Comparison of ENCODE assay signal across 16 cellular contexts in genomic region chr14:19771491-19771890, GRCh38. TPM values are rescaled to one million over a fixed set of nuclear protein-coding genes. Genes with fewer than 3 reads are reported as not detected.
"Had no signal": no experiment of that assay in that cellular context is flagged by ENCODE, and none has a peak within 500 bp of the region (broad histone marks: within the 10 kb centered on the region; RNA-seq: fewer than 3 reads in every experiment).

No MANE protein-coding gene starts in this region.

RNA-seq across cellular contexts. Expression of gene OR4M1, which starts 1.8 kb away (rescaled TPM):
- total RNA-seq: activated CD4-positive, alpha-beta memory T cell treated with anti-CD3 and anti-CD28 coated beads, Interleukin-2, amount 10 ng/mL, durations not matched to agents 7 days and 5 days; activated CD4-positive, alpha-beta T cell treated with anti-CD3 and anti-CD28 coated beads for 36 hours; activated CD4-positive, alpha-beta T cell treated with anti-CD3 and anti-CD28 coated beads, Interleukin-2, amount 10 ng/mL, durations not matched to agents 7 days and 5 days; activated CD8-positive, alpha-beta memory T cell treated with anti-CD3 and anti-CD28 coated beads, Interleukin-2, amount 10 ng/mL, durations not matched to agents 7 days and 5 days; activated CD8-positive, alpha-beta T cell treated with anti-CD3 and anti-CD28 coated beads, Interleukin-2, amount 10 ng/mL, durations not matched to agents 7 days and 5 days; activated naive CD8-positive, alpha-beta T cell treated with anti-CD3 and anti-CD28 coated beads, Interleukin-2, amount 10 ng/mL, durations not matched to agents 7 days and 5 days; activated T-helper 2 cell treated with anti-CD3 and anti-CD28 coated beads, Interferon-gamma antibody, Interleukin-2, Interleukin-4, amounts not matched to agents 10 μg/mL and 5 μg/mL and 100 μg/mL, durations not matched to agents 14 hours and 24 hours and 36 hours; astrocyte; body of pancreas; breast epithelium; cardiac muscle cell; chondrocyte; T-helper 1 cell treated with Interleukin-12 subunit alpha and Interleukin-12 subunit beta and Interleukin-4 antibody, amounts not matched to agents 30 ng/mL and 1 ng/mL, for 36 hours; T-helper 17 cell; T-helper 2 cell treated with Interferon-gamma antibody and Interleukin-4, amounts not matched to agents 100 ng/mL and 5 ng/mL, for 36 hours; WTC11 had no signal

RNA-seq across cellular contexts. Expression of gene OR4Q3, which starts 28.1 kb away (rescaled TPM):
- total RNA-seq: activated CD4-positive, alpha-beta memory T cell treated with anti-CD3 and anti-CD28 coated beads, Interleukin-2, amount 10 ng/mL, durations not matched to agents 7 days and 5 days; activated CD4-positive, alpha-beta T cell treated with anti-CD3 and anti-CD28 coated beads for 36 hours; activated CD4-positive, alpha-beta T cell treated with anti-CD3 and anti-CD28 coated beads, Interleukin-2, amount 10 ng/mL, durations not matched to agents 7 days and 5 days; activated CD8-positive, alpha-beta memory T cell treated with anti-CD3 and anti-CD28 coated beads, Interleukin-2, amount 10 ng/mL, durations not matched to agents 7 days and 5 days; activated CD8-positive, alpha-beta T cell treated with anti-CD3 and anti-CD28 coated beads, Interleukin-2, amount 10 ng/mL, durations not matched to agents 7 days and 5 days; activated naive CD8-positive, alpha-beta T cell treated with anti-CD3 and anti-CD28 coated beads, Interleukin-2, amount 10 ng/mL, durations not matched to agents 7 days and 5 days; activated T-helper 2 cell treated with anti-CD3 and anti-CD28 coated beads, Interferon-gamma antibody, Interleukin-2, Interleukin-4, amounts not matched to agents 10 μg/mL and 5 μg/mL and 100 μg/mL, durations not matched to agents 14 hours and 24 hours and 36 hours; astrocyte; body of pancreas; breast epithelium; cardiac muscle cell; chondrocyte; T-helper 1 cell treated with Interleukin-12 subunit alpha and Interleukin-12 subunit beta and Interleukin-4 antibody, amounts not matched to agents 30 ng/mL and 1 ng/mL, for 36 hours; T-helper 17 cell; T-helper 2 cell treated with Interferon-gamma antibody and Interleukin-4, amounts not matched to agents 100 ng/mL and 5 ng/mL, for 36 hours; WTC11 had no signal

RNA-seq across cellular contexts. Expression of gene OR4N2, which starts 32.1 kb away (rescaled TPM):
- total RNA-seq: activated CD4-positive, alpha-beta memory T cell treated with anti-CD3 and anti-CD28 coated beads, Interleukin-2, amount 10 ng/mL, durations not matched to agents 7 days and 5 days; activated CD4-positive, alpha-beta T cell treated with anti-CD3 and anti-CD28 coated beads for 36 hours; activated CD4-positive, alpha-beta T cell treated with anti-CD3 and anti-CD28 coated beads, Interleukin-2, amount 10 ng/mL, durations not matched to agents 7 days and 5 days; activated CD8-positive, alpha-beta memory T cell treated with anti-CD3 and anti-CD28 coated beads, Interleukin-2, amount 10 ng/mL, durations not matched to agents 7 days and 5 days; activated CD8-positive, alpha-beta T cell treated with anti-CD3 and anti-CD28 coated beads, Interleukin-2, amount 10 ng/mL, durations not matched to agents 7 days and 5 days; activated naive CD8-positive, alpha-beta T cell treated with anti-CD3 and anti-CD28 coated beads, Interleukin-2, amount 10 ng/mL, durations not matched to agents 7 days and 5 days; activated T-helper 2 cell treated with anti-CD3 and anti-CD28 coated beads, Interferon-gamma antibody, Interleukin-2, Interleukin-4, amounts not matched to agents 10 μg/mL and 5 μg/mL and 100 μg/mL, durations not matched to agents 14 hours and 24 hours and 36 hours; astrocyte; body of pancreas; breast epithelium; cardiac muscle cell; chondrocyte; T-helper 1 cell treated with Interleukin-12 subunit alpha and Interleukin-12 subunit beta and Interleukin-4 antibody, amounts not matched to agents 30 ng/mL and 1 ng/mL, for 36 hours; T-helper 17 cell; T-helper 2 cell treated with Interferon-gamma antibody and Interleukin-4, amounts not matched to agents 100 ng/mL and 5 ng/mL, for 36 hours; WTC11 had no signal

RNA-seq across cellular contexts. Expression of gene OR11H2, which starts 57.8 kb away (rescaled TPM):
- total RNA-seq: activated CD4-positive, alpha-beta memory T cell treated with anti-CD3 and anti-CD28 coated beads, Interleukin-2, amount 10 ng/mL, durations not matched to agents 7 days and 5 days; activated CD4-positive, alpha-beta T cell treated with anti-CD3 and anti-CD28 coated beads for 36 hours; activated CD4-positive, alpha-beta T cell treated with anti-CD3 and anti-CD28 coated beads, Interleukin-2, amount 10 ng/mL, durations not matched to agents 7 days and 5 days; activated CD8-positive, alpha-beta memory T cell treated with anti-CD3 and anti-CD28 coated beads, Interleukin-2, amount 10 ng/mL, durations not matched to agents 7 days and 5 days; activated CD8-positive, alpha-beta T cell treated with anti-CD3 and anti-CD28 coated beads, Interleukin-2, amount 10 ng/mL, durations not matched to agents 7 days and 5 days; activated naive CD8-positive, alpha-beta T cell treated with anti-CD3 and anti-CD28 coated beads, Interleukin-2, amount 10 ng/mL, durations not matched to agents 7 days and 5 days; activated T-helper 2 cell treated with anti-CD3 and anti-CD28 coated beads, Interferon-gamma antibody, Interleukin-2, Interleukin-4, amounts not matched to agents 10 μg/mL and 5 μg/mL and 100 μg/mL, durations not matched to agents 14 hours and 24 hours and 36 hours; astrocyte; body of pancreas; breast epithelium; cardiac muscle cell; chondrocyte; T-helper 1 cell treated with Interleukin-12 subunit alpha and Interleukin-12 subunit beta and Interleukin-4 antibody, amounts not matched to agents 30 ng/mL and 1 ng/mL, for 36 hours; T-helper 17 cell; T-helper 2 cell treated with Interferon-gamma antibody and Interleukin-4, amounts not matched to agents 100 ng/mL and 5 ng/mL, for 36 hours; WTC11 had no signal
